In the genomic region with DNA sequence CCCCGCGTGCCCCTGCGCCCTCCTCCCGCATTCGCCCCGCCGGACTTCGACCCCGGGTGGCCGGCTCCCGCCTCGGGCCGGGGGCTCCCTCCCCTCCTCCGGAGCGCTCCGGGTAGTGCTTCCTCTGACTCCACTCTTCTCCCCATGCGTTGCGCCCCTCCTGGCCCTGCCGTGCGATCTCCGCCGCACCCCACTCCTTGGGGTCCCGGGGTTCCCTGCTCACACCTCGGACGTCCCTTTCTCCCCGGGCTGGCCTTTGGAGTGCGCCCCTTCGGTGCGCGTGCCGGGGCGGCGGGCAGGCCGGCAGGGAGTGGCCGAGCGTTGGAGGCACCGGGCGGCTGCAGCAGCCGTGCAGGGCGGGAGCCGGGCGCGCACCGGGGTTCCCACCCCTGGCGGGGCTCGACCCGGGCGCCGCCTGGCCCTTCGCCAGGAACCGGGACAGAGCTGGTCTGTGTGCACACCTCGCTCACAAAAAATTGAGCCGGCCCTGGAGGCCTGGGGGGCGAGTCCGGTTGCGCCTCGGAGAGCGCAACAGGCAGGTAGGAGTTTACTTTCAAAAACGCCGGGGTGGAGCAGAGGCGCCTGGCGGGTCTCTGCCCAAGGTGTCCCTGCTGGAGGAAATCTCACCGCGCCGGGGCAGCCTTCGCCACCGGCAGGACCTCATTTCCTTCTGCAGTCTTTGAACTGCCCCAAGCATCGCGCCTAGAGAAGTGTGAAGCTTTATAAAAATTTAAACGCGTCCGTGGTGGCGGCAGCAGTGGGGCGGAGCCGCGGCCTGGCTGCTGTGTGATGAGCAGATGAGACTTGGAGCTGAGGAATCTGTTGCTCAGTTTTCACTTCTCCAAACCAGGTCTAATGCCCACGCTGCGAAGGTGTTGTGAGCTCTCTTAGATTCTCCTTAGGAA, we compare ENCODE assay signal across 8 cellular contexts. TPM values are rescaled to one million over a fixed set of nuclear protein-coding genes. Genes with fewer than 3 reads are reported as not detected.
DNase-seq lines count a peak whose midpoint lies in the region; ATAC-seq and TF ChIP-seq lines count a peak whose summit lies in the region.

No MANE protein-coding gene starts in this region.

- peak; percentile 60 for ATAC-seq in GM21515 (IDR thresholded peaks at IDR 0.05; ENCODE audit: unreplicated experiment)

- TF ChIP-seq CTCF in kidney epithelial cell (IDR thresholded peaks at IDR 0.05; ENCODE audit: insufficient read depth, low read length, poor library complexity, severe bottlenecking) = peak; percentile 21

- no peaks in the 10 kb centered on the region for H3K36me3 ChIP-seq in kidney epithelial cell (ENCODE audit: control insufficient read depth, insufficient read depth, low read length)

- H3K27me3 ChIP-seq in kidney epithelial cell (ENCODE audit: control insufficient read depth, insufficient read depth, low read length) = no peaks in the 10 kb centered on the region

- peak overlapping the region; percentile 88 for H3K4me3 ChIP-seq in kidney epithelial cell (ENCODE audit: low read depth, low read length)

- peak; percentile 52 for DNase-seq in DMS53 (lab: John Stamatoyannopoulos, UW)
- no peak for DNase-seq in DMS53 treated with DMSO at 0.1 percent for 48 hours (lab: John Stamatoyannopoulos, UW; ENCODE audit: unreplicated experiment)
- peak; percentile 49 for DNase-seq in HPDE6-E6E7 (ENCODE audit: extremely low spot score)
- DNase-seq in RPMI7951 (ENCODE audit: low read depth) = peak; percentile 58
- peak; percentile 60 to 71 for DNase-seq in T47D (ENCODE audit: low read depth in 1 of 2, low spot score in 1 of 2)
- no peak for DNase-seq in kidney epithelial cell (ENCODE audit: low read depth)
- DNase-seq in stimulated activated CD8-positive, alpha-beta memory T cell treated with anti-CD3 and anti-CD28 coated beads, Interleukin-15, amount 100 ng/mL, for 24 hours (ENCODE audit: low read depth) = peak; percentile 6

- in situ Hi-C loops in T47D (cut with HindIII; ENCODE audit: low pct_unique_long_range_greater_than_20kb, low sequenced_read_pairs) = no loop called here

RNA-seq across cellular contexts. Expression of gene VANGL1, which starts 0.7 kb away (rescaled TPM):
- total RNA-seq in RPMI7951 (2014; rRNA removed; shearing (Covaris generic)) = 21.0 and 21.9 TPM in 2 replicates
- 12.6 and 15.2 TPM in 2 replicates for total RNA-seq in kidney epithelial cell

Comparison
In these comparisons a context has a peak if more than half of its experiments do, and no peak if none do; other contexts are left out.
1. DNase-seq: peak in DMS53 (single experiment), HPDE6-E6E7 (single experiment), RPMI7951 (single experiment), T47D (2 of 2) and stimulated activated CD8-positive, alpha-beta memory T cell treated with anti-CD3 and anti-CD28 coated beads, Interleukin-15, amount 100 ng/mL, for 24 hours (single experiment); none in DMS53 treated with DMSO at 0.1 percent for 48 hours (single experiment) and kidney epithelial cell (single experiment).